16 cellular contexts compared by ENCODE assay signal in genomic region chr16:9484901-9485300, GRCh38.
DNase-seq lines count a peak whose midpoint lies in the region; ATAC-seq and TF ChIP-seq lines count a peak whose summit lies in the region.
"Had no signal": no experiment of that assay in that cellular context is flagged by ENCODE, and none has a peak within 500 bp of the region (broad histone marks: within the 10 kb centered on the region; RNA-seq: fewer than 3 reads in every experiment).

No MANE protein-coding gene starts in this region.

- no peak overlapping the region for H3K23ac ChIP-seq in trophoblast cell (ENCODE audit: low read length)

- TF ChIP-seq CTCF in nephron progenitor cell (IDR thresholded peaks at IDR 0.05): no peak
- TF ChIP-seq CTCF in thyroid gland (IDR thresholded peaks at IDR 0.05): no peak

- H2AFZ ChIP-seq in trophoblast cell (ENCODE audit: insufficient read depth, low read length, poor library complexity): no peak overlapping the region

- H3K4me3 ChIP-seq in thyroid gland (replicated peaks in 1 of 3) (no peak overlapping the region), trophoblast cell (ENCODE audit: low read depth, low read length) (no peak overlapping the region)
- H3K4me3 ChIP-seq: BLaER1 treated with 17β-estradiol and CSF1 and Interleukin-3, amounts not matched to agents 10 nM and 100 nM; HAP-1; K562 had no signal

- peaks cover 16% of the 10 kb centered on the region for H3K4me1 Mint-ChIP-seq in nephron progenitor cell

- no peak overlapping the region for H3K9ac ChIP-seq in trophoblast cell (ENCODE audit: low read length)
- H3K9ac ChIP-seq: BLaER1 treated with 17β-estradiol and CSF1 and Interleukin-3, amounts not matched to agents 10 nM and 100 nM had no signal

- ATAC-seq in HG02970 (IDR thresholded peaks at IDR 0.05; ENCODE audit: low FRiP score, unreplicated experiment): no peak
- ATAC-seq: CD8-positive, alpha-beta T cell; K562 had no signal

- no peak overlapping the region for H4K8ac ChIP-seq in trophoblast cell (ENCODE audit: low read depth, low read length)

- H3K79me1 ChIP-seq in trophoblast cell (ENCODE audit: low read length): no peaks in the 10 kb centered on the region

- no peak overlapping the region for H4K91ac ChIP-seq in trophoblast cell (ENCODE audit: low read depth, low read length)

- H3K18ac ChIP-seq in trophoblast cell (ENCODE audit: low read length): no peak overlapping the region

- no peak overlapping the region for H3K4me2 ChIP-seq in trophoblast cell (ENCODE audit: low read length)

- no peak overlapping the region for H2AK5ac ChIP-seq in trophoblast cell (ENCODE audit: low read length)

- H2BK12ac ChIP-seq in trophoblast cell (ENCODE audit: low read length): no peak overlapping the region

- peak overlapping the region; percentile 40 to 85 (median 46) for H3K27ac ChIP-seq in thyroid gland
- H3K27ac ChIP-seq in trophoblast cell (ENCODE audit: low read depth, low read length): no peak overlapping the region
- H3K27ac ChIP-seq: BLaER1 treated with 17β-estradiol and CSF1 and Interleukin-3, amounts not matched to agents 10 nM and 100 nM had no signal

- H3K9me3 ChIP-seq in thyroid gland (no peaks in the 10 kb centered on the region), trophoblast cell (ENCODE audit: insufficient read depth, low read depth, low read length) (no peaks in the 10 kb centered on the region)
- H3K9me3 ChIP-seq: HAP-1 had no signal

- peaks cover 6 to 17% of the 10 kb centered on the region in 2 donors for H3K4me1 ChIP-seq in thyroid gland
- H3K4me1 ChIP-seq in trophoblast cell (ENCODE audit: control insufficient read depth in 1 of 2, insufficient read depth in 2 of 2, low read length in 2 of 2): no peaks in the 10 kb centered on the region
- H3K4me1 ChIP-seq: HAP-1 had no signal

- WGBS in thyroid gland, 2 donors: 59 to 85% methylated on average over 5 of the region's 5 CpGs
- WGBS in trophoblast cell (ENCODE audit: extremely low coverage, insufficient coverage, insufficient read length): no CpG with 5 or more reads among the region's 5 CpGs

- no peaks in the 10 kb centered on the region for H3K27me3 ChIP-seq in thyroid gland
- no peaks in the 10 kb centered on the region for H3K27me3 ChIP-seq in trophoblast cell (ENCODE audit: insufficient read depth, low read length)
- H3K27me3 ChIP-seq: BLaER1 treated with 17β-estradiol and CSF1 and Interleukin-3, amounts not matched to agents 10 nM and 100 nM had no signal

- H3K36me3 ChIP-seq in thyroid gland (no peaks in the 10 kb centered on the region), trophoblast cell (ENCODE audit: control insufficient read depth in 1 of 2, insufficient read depth in 2 of 2, low read length in 2 of 2) (no peaks in the 10 kb centered on the region)
- H3K36me3 ChIP-seq: BLaER1 treated with 17β-estradiol and CSF1 and Interleukin-3, amounts not matched to agents 10 nM and 100 nM; HAP-1 had no signal

- no peak overlapping the region for H2BK5ac ChIP-seq in trophoblast cell (ENCODE audit: low read depth, low read length, poor library complexity)

- H3K4me3 Mint-ChIP-seq in nephron progenitor cell: no peak overlapping the region
- H3K4me3 Mint-ChIP-seq: CD8-positive, alpha-beta T cell had no signal

- H4K12ac ChIP-seq in trophoblast cell (ENCODE audit: low read depth, low read length): no peak overlapping the region

- H3K4ac ChIP-seq in trophoblast cell (ENCODE audit: low read depth, low read length): no peak overlapping the region

- peak; percentile 12 for DNase-seq in Caki2 (ENCODE audit: low read depth)
- peak; percentile 30 for DNase-seq in inferior parietal cortex (ENCODE audit: extremely low spot score)
- DNase-seq in nephron progenitor cell: no peak
- DNase-seq in thyroid gland: no peak
- no peak for DNase-seq in COLO829 (ENCODE audit: low spot score)
- DNase-seq in trophoblast cell: no peak
- DNase-seq: 8988T; CD8-positive, alpha-beta T cell; COR-L47; DMS79; GDM1; IMR-90 had no signal

- no peak for TF ChIP-seq POLR2A in thyroid gland (IDR thresholded peaks at IDR 0.05)

- peaks cover 7% of the 10 kb centered on the region for H3K27me3 Mint-ChIP-seq in nephron progenitor cell (ENCODE audit: low read depth, poor library complexity)

- H3K14ac ChIP-seq in trophoblast cell (ENCODE audit: low read length): no peak overlapping the region

- no peaks in the 10 kb centered on the region for H3K79me2 ChIP-seq in trophoblast cell (ENCODE audit: control insufficient read depth, insufficient read depth, low read length, poor library complexity)

- no peak overlapping the region for H2BK120ac ChIP-seq in trophoblast cell (ENCODE audit: insufficient read depth, low read length, poor library complexity)

- peak overlapping the region; percentile 3 for H3K27ac Mint-ChIP-seq in nephron progenitor cell
- H3K27ac Mint-ChIP-seq: CD8-positive, alpha-beta T cell had no signal

- peaks cover 6% of the 10 kb centered on the region for H3K9me3 Mint-ChIP-seq in nephron progenitor cell

- intact Hi-C loops in thyroid gland (cut with DNase I): no loop called here

- no peaks in the 10 kb centered on the region for H3K36me3 Mint-ChIP-seq in nephron progenitor cell (ENCODE audit: low read depth)
- H3K36me3 Mint-ChIP-seq: CD8-positive, alpha-beta T cell had no signal

- in situ Hi-C loops in Caki2 (cut with HindIII; ENCODE audit: low pct_unique_long_range_greater_than_20kb, low sequenced_read_pairs): no loop called here

Comparison
In these comparisons a context has a peak if more than half of its experiments do, and no peak if none do; other contexts are left out.
1. DNase-seq: peak in Caki2 (single experiment) and inferior parietal cortex (single experiment); none in nephron progenitor cell (single experiment), thyroid gland (0 of 2), COLO829 (single experiment) and trophoblast cell (0 of 2).